In genomic region chr6:2085657-2086056, GRCh38 we compare ENCODE assay signal across 18 cellular contexts.
"Had no signal": no experiment of that assay in that cellular context is flagged by ENCODE, and none has a peak within 500 bp of the region (broad histone marks: within the 10 kb centered on the region; RNA-seq: fewer than 3 reads in every experiment).

No MANE protein-coding gene starts in this region.

- H3K4me3 ChIP-seq: esophagus muscularis mucosa, gastroesophageal sphincter, heart left ventricle had no signal

- H3K36me3 ChIP-seq: brain microvascular endothelial cell, esophagus muscularis mucosa, gastroesophageal sphincter, heart left ventricle had no signal

- H3K27me3 ChIP-seq: brain microvascular endothelial cell, esophagus muscularis mucosa, gastroesophageal sphincter, heart left ventricle had no signal

- DNase-seq: activated CD4-positive, alpha-beta T cell treated with anti-CD3 and anti-CD28 coated beads for 1 hour; activated CD4-positive, alpha-beta T cell treated with anti-CD3 and anti-CD28 coated beads, Interleukin-2, amount 50 U/mL, for 1 hour; activated CD8-positive, alpha-beta T cell treated with anti-CD3 and anti-CD28 coated beads, Interleukin-2, amount 10 ng/mL, durations not matched to agents 7 days and 5 days; activated gamma-delta T cell treated with Interleukin-2 at 50 U/mL for 16 hours; activated T-cell treated with anti-CD3 and anti-CD28 coated beads, Interleukin-2, amount 50 U/mL, for 1 hour; brain microvascular endothelial cell; central memory CD4-positive, alpha-beta T cell; dermis blood vessel endothelial cell; effector memory CD4-positive, alpha-beta T cell; heart left ventricle; left ventricle myocardium superior; midbrain; stimulated activated CD4-positive, alpha-beta T cell treated with anti-CD3 and anti-CD28 coated beads, Interleukin-4, amount 100 ng/mL, for 24 hours; stimulated activated naive CD4-positive, alpha-beta T cell treated with Interleukin-2 at 50 U/mL for 16 hours; T-helper 1 cell had no signal

- FAIRE-seq: keratinocyte had no signal
